12 cellular contexts compared by ENCODE assay signal in genomic region chr17:42781639-42782401, GRCh38. TPM values are rescaled to one million over a fixed set of nuclear protein-coding genes. Genes with fewer than 3 reads are reported as not detected.
DNase-seq lines count a peak whose midpoint lies in the region; ATAC-seq, FAIRE-seq and TF ChIP-seq lines count a peak whose summit lies in the region.
"Had no signal": no experiment of that assay in that cellular context is flagged by ENCODE, and none has a peak within 500 bp of the region (broad histone marks: within the 10 kb centered on the region; RNA-seq: fewer than 3 reads in every experiment).

No MANE protein-coding gene starts in this region.

- FAIRE-seq in kidney (lab: Jason Lieb, UNC), result no peak

- H3K4me3 ChIP-seq in HFF-Myc (replicated peaks; ENCODE audit: low read depth, low read length) (peak overlapping the region; percentile 50), cardiac fibroblast (replicated peaks in 1 of 2; ENCODE audit: low read depth in 2 of 2, low read length in 2 of 2) (peak overlapping the region; percentile 61 to 81), kidney (ENCODE audit: low read length in 2 of 2) (peak overlapping the region; percentile 71 to 79), urinary bladder (ENCODE audit: low read depth, low read length) (peak overlapping the region; percentile 10), smooth muscle cell (no peak overlapping the region)
- no peak overlapping the region for H3K4me3 ChIP-seq in CD8-positive, alpha-beta T cell (ENCODE audit: low read depth, low read length)

- peak overlapping the region; percentile 78 to 82 for H3K27ac ChIP-seq in kidney (ENCODE audit: low read depth in 2 of 2, low read length in 2 of 2)
- H3K27ac ChIP-seq in urinary bladder (ENCODE audit: low read depth), result no peak overlapping the region
- H3K27ac ChIP-seq in smooth muscle cell (ENCODE audit: low read depth), result no peak overlapping the region
- H3K27ac ChIP-seq in CD8-positive, alpha-beta T cell (ENCODE audit: low read depth, low read length), result no peak overlapping the region

- WGBS in urinary bladder, result 22% methylated on average over 19 of the region's 19 CpGs
- WGBS in smooth muscle cell (ENCODE audit: low lambda C conversion rate), result 90% methylated on average over 19 of the region's 19 CpGs

- H3K4me1 ChIP-seq in kidney (ENCODE audit: control insufficient read depth in 1 of 2, insufficient read depth in 1 of 2, low read depth in 1 of 2, low read length in 2 of 2) (peaks cover 2 to 10% of the 10 kb centered on the region in 2 donors), urinary bladder (ENCODE audit: insufficient read depth) (peaks cover 2% of the 10 kb centered on the region), smooth muscle cell (ENCODE audit: low read depth) (no peaks in the 10 kb centered on the region)
- H3K4me1 ChIP-seq in CD8-positive, alpha-beta T cell (ENCODE audit: insufficient read depth, low read length), result peaks cover 24% of the 10 kb centered on the region

- peaks cover 24% of the 10 kb centered on the region for H3K4me1 Mint-ChIP-seq in CD8-positive, alpha-beta T cell (ENCODE audit: low read depth)

- TF ChIP-seq CTCF in HFF-Myc (IDR thresholded peaks at IDR 0.05; ENCODE audit: low read depth, low read length, missing control alignments) (no peak), cardiac fibroblast (IDR thresholded peaks at IDR 0.05; ENCODE audit: low read depth, low read length) (no peak), kidney (IDR thresholded peaks at IDR 0.05; ENCODE audit: borderline replicate concordance, extremely low read depth, insufficient read depth) (no peak), smooth muscle cell (IDR thresholded peaks at IDR 0.05; ENCODE audit: borderline replicate concordance, insufficient read depth, poor library complexity, severe bottlenecking) (no peak)
- no peak for TF ChIP-seq CTCF in CD8-positive, alpha-beta T cell (IDR thresholded peaks at IDR 0.05)

- H3K27ac Mint-ChIP-seq in CD8-positive, alpha-beta T cell, result no peak overlapping the region
- H3K27ac Mint-ChIP-seq: activated CD4-positive, alpha-beta memory T cell treated with anti-CD3 and anti-CD28 coated beads for 36 hours; activated naive CD4-positive, alpha-beta T cell treated with anti-CD3 and anti-CD28 coated beads for 36 hours; immature natural killer cell; natural killer cell; T-cell had no signal

- peaks cover 7 to 18% of the 10 kb centered on the region in 2 donors for H3K36me3 ChIP-seq in kidney (ENCODE audit: control insufficient read depth in 1 of 2, insufficient read depth in 2 of 2, low read length in 2 of 2)
- H3K36me3 ChIP-seq in urinary bladder (ENCODE audit: insufficient read depth), result no peaks in the 10 kb centered on the region
- H3K36me3 ChIP-seq in smooth muscle cell (ENCODE audit: low read depth), result no peaks in the 10 kb centered on the region
- H3K36me3 ChIP-seq in CD8-positive, alpha-beta T cell (ENCODE audit: insufficient read depth, low read length), result peaks cover 16% of the 10 kb centered on the region

- H2AFZ ChIP-seq in smooth muscle cell (ENCODE audit: low read depth), result no peak overlapping the region

- no peak overlapping the region for H3K4me2 ChIP-seq in smooth muscle cell

- CTCF ChIA-PET in CD8-positive, alpha-beta T cell (lab: Charles Lee), result interaction anchor here (0.5 to 1.4 kb wide), 2 partner anchors 40 to 984 kb away, joined by 3 read pairs; no protein-coding TSS in a partner anchor

- H3K36me3 Mint-ChIP-seq in CD8-positive, alpha-beta T cell, result peaks cover 27% of the 10 kb centered on the region
- H3K36me3 Mint-ChIP-seq: natural killer cell had no signal

- H3K27me3 ChIP-seq in smooth muscle cell (ENCODE audit: low read depth), result peaks cover 28% of the 10 kb centered on the region
- H3K27me3 ChIP-seq in CD8-positive, alpha-beta T cell (ENCODE audit: insufficient read depth, low read length), result peaks cover 50% of the 10 kb centered on the region

- H3K9me3 ChIP-seq in kidney (ENCODE audit: control insufficient read depth in 1 of 2, low read length in 2 of 2), result no peaks in the 10 kb centered on the region
- H3K9me3 ChIP-seq in smooth muscle cell (replicated peaks; ENCODE audit: low read depth), result no peaks in the 10 kb centered on the region
- H3K9me3 ChIP-seq in CD8-positive, alpha-beta T cell (ENCODE audit: low read length), result no peaks in the 10 kb centered on the region

- no peak for ATAC-seq in CD8-positive, alpha-beta T cell

- POLR2A ChIA-PET in CD8-positive, alpha-beta T cell (lab: Charles Lee), result no interaction called here

- no peak overlapping the region for H3K4me3 Mint-ChIP-seq in CD8-positive, alpha-beta T cell
- H3K4me3 Mint-ChIP-seq: activated CD4-positive, alpha-beta memory T cell treated with anti-CD3 and anti-CD28 coated beads for 36 hours; activated naive CD4-positive, alpha-beta T cell treated with anti-CD3 and anti-CD28 coated beads for 36 hours; natural killer cell had no signal

- no peaks in the 10 kb centered on the region for H4K20me1 ChIP-seq in smooth muscle cell (ENCODE audit: low read depth)

- H3K79me2 ChIP-seq in smooth muscle cell (ENCODE audit: low read depth), result no peaks in the 10 kb centered on the region

- intact Hi-C loops in kidney (cut with DNase I), result no loop called here
- intact Hi-C loops in CD8-positive, alpha-beta T cell (cut with DNase I, micrococcal nuclease), result no loop called here

- peaks cover 49% of the 10 kb centered on the region for H3K27me3 Mint-ChIP-seq in CD8-positive, alpha-beta T cell (ENCODE audit: low read depth)

- H3F3A ChIP-seq in smooth muscle cell (ENCODE audit: low read depth), result peaks cover 4% of the 10 kb centered on the region

- DNase-seq in HFF-Myc (ENCODE audit: extremely low read depth, low read depth), result no peak
- peak; percentile 35 to 46 for DNase-seq in cardiac fibroblast (ENCODE audit: low read depth in 2 of 2)
- DNase-seq in kidney, result no peak
- DNase-seq in smooth muscle cell (lab: John Stamatoyannopoulos, UW; ENCODE audit: unreplicated experiment), result no peak
- DNase-seq in NCI-H1048 (lab: John Stamatoyannopoulos, UW), result no peak
- DNase-seq in CD8-positive, alpha-beta T cell, result no peak
- DNase-seq: activated CD4-positive, alpha-beta memory T cell treated with anti-CD3 and anti-CD28 coated beads for 36 hours; activated naive CD4-positive, alpha-beta T cell treated with anti-CD3 and anti-CD28 coated beads for 36 hours; immature natural killer cell; natural killer cell; T-cell had no signal

- peak overlapping the region; percentile 58 to 88 for H3K9ac ChIP-seq in kidney (ENCODE audit: low read length in 2 of 2)
- H3K9ac ChIP-seq in smooth muscle cell (ENCODE audit: low read depth), result no peak overlapping the region

- no peaks in the 10 kb centered on the region for H3K9me3 Mint-ChIP-seq in CD8-positive, alpha-beta T cell
- H3K9me3 Mint-ChIP-seq: activated CD4-positive, alpha-beta memory T cell treated with anti-CD3 and anti-CD28 coated beads for 36 hours; activated naive CD4-positive, alpha-beta T cell treated with anti-CD3 and anti-CD28 coated beads for 36 hours; immature natural killer cell; natural killer cell; T-cell had no signal

RNA-seq across cellular contexts. Expression of gene WNK4, which starts 1.4 kb away (rescaled TPM):
- 14.9 TPM for total RNA-seq in kidney
- polyA plus RNA-seq in kidney (ENCODE audit: insufficient read depth, low read depth, low replicate concordance), result 26.4 TPM
- 0.26 TPM for total RNA-seq in urinary bladder
- 0.23 TPM for polyA plus RNA-seq in urinary bladder
- 0.22 and 0.49 TPM in 2 replicates for total RNA-seq in smooth muscle cell
- polyA plus RNA-seq in smooth muscle cell, result 0.39 TPM in 1 of 2 replicates, not detected in the other
- under 1 TPM; 0.16 to 0.28 TPM for total RNA-seq in CD8-positive, alpha-beta T cell
- polyA plus RNA-seq: immature natural killer cell had no signal

RNA-seq across cellular contexts. Expression of gene VPS25, which starts 8.6 kb away (rescaled TPM):
- total RNA-seq in kidney (85.2 TPM), urinary bladder (32.6 TPM), smooth muscle cell (91.0 and 108 TPM in 2 replicates)
- polyA plus RNA-seq in kidney (ENCODE audit: insufficient read depth, low read depth, low replicate concordance) (112 TPM), urinary bladder (71.6 TPM), smooth muscle cell (129 and 139 TPM in 2 replicates)
- total RNA-seq in CD8-positive, alpha-beta T cell, result 10 to 100 TPM; 41.0 to 45.1 TPM

RNA-seq across cellular contexts. Expression of gene COA3, which starts 16.7 kb away (rescaled TPM):
- 144 TPM for total RNA-seq in kidney
- 656 TPM for polyA plus RNA-seq in kidney (ENCODE audit: insufficient read depth, low read depth, low replicate concordance)
- total RNA-seq in urinary bladder, result 57.5 TPM
- 89.9 TPM for polyA plus RNA-seq in urinary bladder
- 71.1 and 106 TPM in 2 replicates for total RNA-seq in smooth muscle cell
- polyA plus RNA-seq in smooth muscle cell, result 127 and 147 TPM in 2 replicates
- 1 to 10 TPM; 4.0 to 5.6 TPM for total RNA-seq in CD8-positive, alpha-beta T cell

RNA-seq across cellular contexts. Expression of gene CNTD1, which starts 16.8 kb away (rescaled TPM):
- total RNA-seq in kidney (0.60 TPM), urinary bladder (0.37 TPM), smooth muscle cell (not detected in 2 replicates)
- polyA plus RNA-seq in kidney (ENCODE audit: insufficient read depth, low read depth, low replicate concordance) (0.95 TPM), urinary bladder (0.71 TPM), smooth muscle cell (0.17 and 0.71 TPM in 2 replicates)
- not detected for total RNA-seq in CD8-positive, alpha-beta T cell
- total RNA-seq: activated CD4-positive, alpha-beta memory T cell treated with anti-CD3 and anti-CD28 coated beads for 36 hours; activated naive CD4-positive, alpha-beta T cell treated with anti-CD3 and anti-CD28 coated beads for 36 hours; natural killer cell; T-cell had no signal

RNA-seq across cellular contexts. Expression of gene RAMP2, which starts 20.8 kb away (rescaled TPM):
- total RNA-seq in kidney (55.7 TPM), urinary bladder (16.0 TPM), smooth muscle cell (8.6 and 8.9 TPM in 2 replicates)
- polyA plus RNA-seq in kidney (ENCODE audit: insufficient read depth, low read depth, low replicate concordance) (134 TPM), urinary bladder (51.9 TPM), smooth muscle cell (22.0 and 25.7 TPM in 2 replicates)
- total RNA-seq in CD8-positive, alpha-beta T cell, result not detected
- total RNA-seq: activated CD4-positive, alpha-beta memory T cell treated with anti-CD3 and anti-CD28 coated beads for 36 hours; activated naive CD4-positive, alpha-beta T cell treated with anti-CD3 and anti-CD28 coated beads for 36 hours; natural killer cell; T-cell had no signal
- polyA plus RNA-seq: immature natural killer cell had no signal

Comparison
In these comparisons a context has a peak if more than half of its experiments do, and no peak if none do; other contexts are left out.
1. DNase-seq: peak in cardiac fibroblast (2 of 2); none in HFF-Myc (single experiment), kidney (single experiment), smooth muscle cell (single experiment), NCI-H1048 (single experiment) and CD8-positive, alpha-beta T cell (0 of 7).
2. H3K4me3 ChIP-seq: peak in HFF-Myc (single experiment), cardiac fibroblast (2 of 2), kidney (2 of 2) and urinary bladder (single experiment); none in smooth muscle cell (single experiment) and CD8-positive, alpha-beta T cell (single experiment).
3. H3K27ac ChIP-seq: peak in kidney (2 of 2); none in urinary bladder (single experiment), smooth muscle cell (single experiment) and CD8-positive, alpha-beta T cell (single experiment).
4. RNA of gene WNK4, which starts 1.4 kb away (total RNA-seq): 14.9 TPM in kidney (single experiment); 0.22 to 0.49 TPM in smooth muscle cell, 0.16 to 0.28 TPM in CD8-positive, alpha-beta T cell and 0.26 TPM in urinary bladder (single experiment); every median in the first group is over 10 times any median in the second.